16 cellular contexts compared by ENCODE assay signal in genomic region chr11:75760710-75761493, GRCh38. TPM values are rescaled to one million over a fixed set of nuclear protein-coding genes. Genes with fewer than 3 reads are reported as not detected.
DNase-seq lines count a peak whose midpoint lies in the region; FAIRE-seq and TF ChIP-seq lines count a peak whose summit lies in the region.
"Had no signal": no experiment of that assay in that cellular context is flagged by ENCODE, and none has a peak within 500 bp of the region (broad histone marks: within the 10 kb centered on the region; RNA-seq: fewer than 3 reads in every experiment).

No MANE protein-coding gene starts in this region.

- TF ChIP-seq CTCF in MCF 10A (IDR thresholded peaks at IDR 0.05; ENCODE audit: unreplicated experiment) (no peak), breast epithelium (IDR thresholded peaks at IDR 0.05) (no peak), astrocyte (IDR thresholded peaks at IDR 0.05; ENCODE audit: insufficient read depth, low read depth, low read length) (no peak), colonic mucosa (IDR thresholded peaks at IDR 0.05) (no peak)

- H3K27me3 ChIP-seq in breast epithelium (no peaks in the 10 kb centered on the region), astrocyte (ENCODE audit: insufficient read depth, low read length) (no peaks in the 10 kb centered on the region), colonic mucosa (no peaks in the 10 kb centered on the region)
- H3K27me3 ChIP-seq: transverse colon had no signal

- H3K79me2 ChIP-seq in astrocyte (ENCODE audit: insufficient read depth, low read length), result no peaks in the 10 kb centered on the region

- no peak overlapping the region for H2AFZ ChIP-seq in astrocyte (ENCODE audit: low read depth, low read length)

- H3K27ac Mint-ChIP-seq in MCF 10A (ENCODE audit: low read depth, unreplicated experiment) (no peak overlapping the region), astrocyte (ENCODE audit: unreplicated experiment) (no peak overlapping the region)
- no peak overlapping the region for H3K27ac Mint-ChIP-seq in activated T-cell treated with anti-CD3 and anti-CD28 coated beads, Interleukin-2, amount 50 U/mL, for 24 hours
- H3K27ac Mint-ChIP-seq: activated CD8-positive, alpha-beta T cell treated with anti-CD3 and anti-CD28 coated beads, Interleukin-2, amount 10 ng/mL, durations not matched to agents 7 days and 5 days had no signal

- H3K4me1 ChIP-seq in breast epithelium, result no peaks in the 10 kb centered on the region
- peaks cover 6% of the 10 kb centered on the region for H3K4me1 ChIP-seq in astrocyte (ENCODE audit: insufficient read depth, low read length)
- H3K4me1 ChIP-seq in colonic mucosa, result no peaks in the 10 kb centered on the region
- H3K4me1 ChIP-seq: transverse colon had no signal

- no peak overlapping the region for H3K4me3 Mint-ChIP-seq in MCF 10A (ENCODE audit: unreplicated experiment)
- no peak overlapping the region for H3K4me3 Mint-ChIP-seq in astrocyte (ENCODE audit: unreplicated experiment)
- H3K4me3 Mint-ChIP-seq in activated T-cell treated with anti-CD3 and anti-CD28 coated beads, Interleukin-2, amount 50 U/mL, for 24 hours, result no peak overlapping the region
- H3K4me3 Mint-ChIP-seq: activated CD8-positive, alpha-beta T cell treated with anti-CD3 and anti-CD28 coated beads, Interleukin-2, amount 10 ng/mL, durations not matched to agents 7 days and 5 days; central memory CD8-positive, alpha-beta T cell had no signal

- H3K9me3 ChIP-seq in breast epithelium (no peaks in the 10 kb centered on the region), astrocyte (ENCODE audit: insufficient read depth, low read depth, low read length) (no peaks in the 10 kb centered on the region), colonic mucosa (no peaks in the 10 kb centered on the region)
- H3K9me3 ChIP-seq: transverse colon had no signal

- DNase-seq in MCF 10A (ENCODE audit: unreplicated experiment) (peak; percentile 56), breast epithelium (ENCODE audit: low spot score in 2 of 2) (no peak), astrocyte (ENCODE audit: low read depth) (peak; percentile 31), inferior parietal cortex (ENCODE audit: extremely low spot score) (peak; percentile 28), putamen (ENCODE audit: low spot score) (no peak), colonic mucosa (no peak), hippocampal formation (lab: John Stamatoyannopoulos, UW) (no peak)
- no peak for DNase-seq in activated T-cell treated with anti-CD3 and anti-CD28 coated beads, Interleukin-2, amount 50 U/mL, for 24 hours
- DNase-seq: activated CD8-positive, alpha-beta T cell treated with anti-CD3 and anti-CD28 coated beads, Interleukin-2, amount 10 ng/mL, durations not matched to agents 7 days and 5 days; NCI-H1436 treated with DMSO at 0.1 percent for 48 hours; NCI-H526; transverse colon had no signal

- POLR2A ChIA-PET in MCF 10A (lab: Yijun Ruan, JAX), result interaction anchor here (1.1 kb wide), 1 partner anchor 9 kb away, joined by 3 read pairs; no protein-coding TSS in a partner anchor

- no peak overlapping the region for H3K9ac ChIP-seq in astrocyte (ENCODE audit: low read length)
- H3K9ac ChIP-seq in colonic mucosa (ENCODE audit: low read depth in 2 of 2, low read length in 2 of 2), result no peak overlapping the region

- peak overlapping the region; percentile 2 for H3K4me2 ChIP-seq in astrocyte (ENCODE audit: low read length)

- H3K36me3 Mint-ChIP-seq in MCF 10A (ENCODE audit: insufficient read depth, unreplicated experiment) (no peaks in the 10 kb centered on the region), astrocyte (ENCODE audit: low read depth, unreplicated experiment) (no peaks in the 10 kb centered on the region)
- H3K36me3 Mint-ChIP-seq in activated T-cell treated with anti-CD3 and anti-CD28 coated beads, Interleukin-2, amount 50 U/mL, for 24 hours (ENCODE audit: low read depth), result no peaks in the 10 kb centered on the region

- no TSS peak for BruUV-seq in MCF 10A (replicated peaks; lab: Mats Ljungman, UMichigan)

- H3K27ac ChIP-seq in breast epithelium (no peak overlapping the region), astrocyte (ENCODE audit: low read depth, low read length) (no peak overlapping the region), colonic mucosa (no peak overlapping the region)
- H3K27ac ChIP-seq: transverse colon had no signal

- H3K4me3 ChIP-seq in breast epithelium (no peak overlapping the region), astrocyte (ENCODE audit: insufficient read depth, low read depth, low read length) (no peak overlapping the region), colonic mucosa (no peak overlapping the region)
- H3K4me3 ChIP-seq: transverse colon had no signal

- TF ChIP-seq POLR2A in breast epithelium (IDR thresholded peaks at IDR 0.05), result no peak

- CTCF ChIA-PET in MCF 10A (lab: Yijun Ruan, JAX), result no interaction called here

- H3K36me3 ChIP-seq in breast epithelium (no peaks in the 10 kb centered on the region), astrocyte (ENCODE audit: insufficient read depth, low read length) (no peaks in the 10 kb centered on the region), colonic mucosa (no peaks in the 10 kb centered on the region)
- H3K36me3 ChIP-seq: transverse colon had no signal

- intact Hi-C loops in MCF 10A (cut with micrococcal nuclease), result no loop called here
- intact Hi-C loops in breast epithelium (cut with DNase I; ENCODE audit: low total_unique reads), result no loop called here
- intact Hi-C loops in colonic mucosa (cut with DNase I), result loop anchor here (5.0 kb wide), 1 partner anchor 34 kb away; no protein-coding TSS in a partner anchor

- H3K27me3 Mint-ChIP-seq in MCF 10A (ENCODE audit: insufficient read depth, unreplicated experiment) (no peaks in the 10 kb centered on the region), astrocyte (ENCODE audit: low read depth, unreplicated experiment) (peaks cover 24% of the 10 kb centered on the region)
- no peaks in the 10 kb centered on the region for H3K27me3 Mint-ChIP-seq in activated T-cell treated with anti-CD3 and anti-CD28 coated beads, Interleukin-2, amount 50 U/mL, for 24 hours

- H3K4me1 Mint-ChIP-seq in MCF 10A (ENCODE audit: insufficient read depth, unreplicated experiment) (peaks cover 25% of the 10 kb centered on the region), astrocyte (ENCODE audit: low read depth, unreplicated experiment) (peaks cover 14% of the 10 kb centered on the region)
- H3K4me1 Mint-ChIP-seq in activated T-cell treated with anti-CD3 and anti-CD28 coated beads, Interleukin-2, amount 50 U/mL, for 24 hours (ENCODE audit: low read depth), result no peaks in the 10 kb centered on the region
- H3K4me1 Mint-ChIP-seq: central memory CD8-positive, alpha-beta T cell had no signal

- H4K20me1 ChIP-seq in astrocyte (ENCODE audit: insufficient read depth, low read length), result no peaks in the 10 kb centered on the region

- H3K9me3 Mint-ChIP-seq in MCF 10A (ENCODE audit: unreplicated experiment) (no peaks in the 10 kb centered on the region), astrocyte (ENCODE audit: unreplicated experiment) (peaks cover 3% of the 10 kb centered on the region)
- H3K9me3 Mint-ChIP-seq in activated T-cell treated with anti-CD3 and anti-CD28 coated beads, Interleukin-2, amount 50 U/mL, for 24 hours, result no peaks in the 10 kb centered on the region
- H3K9me3 Mint-ChIP-seq: central memory CD8-positive, alpha-beta T cell had no signal

- FAIRE-seq in astrocyte (lab: Jason Lieb, UNC), result no peak

RNA-seq across cellular contexts. Expression of gene DGAT2, which starts 7.7 kb away (rescaled TPM):
- total RNA-seq in MCF 10A (2022), result 6.4 and 7.3 TPM in 2 replicates
- 100 to 1,000 TPM in 1 of 3 donors, 10 to 100 TPM in 2; 26.2 to 134 (median 36.1) TPM for total RNA-seq in breast epithelium
- total RNA-seq in astrocyte, result 0.73 and 1.6 TPM in 2 replicates
- 1 to 10 TPM; 3.0 to 5.9 TPM for total RNA-seq in colonic mucosa

RNA-seq across cellular contexts. Expression of gene MOGAT2, which starts 43.3 kb away (rescaled TPM):
- not detected in 2 replicates for total RNA-seq in MCF 10A (2022)
- 1 to 10 TPM in 2 of 3 donors, under 1 TPM in 1; 0.32 to 7.3 (median 1.3) TPM for total RNA-seq in breast epithelium
- total RNA-seq in astrocyte, result not detected in 2 replicates
- total RNA-seq in colonic mucosa, result 100 to 1,000 TPM; 168 to 211 TPM
- total RNA-seq: A673; activated CD8-positive, alpha-beta T cell treated with anti-CD3 and anti-CD28 coated beads, Interleukin-2, amount 10 ng/mL, durations not matched to agents 7 days and 5 days; HT-29; osteocyte had no signal

RNA-seq across cellular contexts. Expression of gene UVRAG, which starts 54.1 kb away (rescaled TPM):
- total RNA-seq in MCF 10A (2022), result 12.4 and 16.1 TPM in 2 replicates
- 10 to 100 TPM; 43.3 to 73.0 (median 48.9) TPM for total RNA-seq in breast epithelium
- total RNA-seq in astrocyte, result 14.5 and 15.3 TPM in 2 replicates
- total RNA-seq in colonic mucosa, result 10 to 100 TPM; 12.8 to 13.7 TPM

Comparison
In these comparisons a context has a peak if more than half of its experiments do, and no peak if none do; other contexts are left out.
1. DNase-seq: peak in MCF 10A (single experiment), astrocyte (single experiment) and inferior parietal cortex (single experiment); none in breast epithelium (0 of 2), activated T-cell treated with anti-CD3 and anti-CD28 coated beads, Interleukin-2, amount 50 U/mL, for 24 hours (single experiment), putamen (single experiment), colonic mucosa (single experiment) and hippocampal formation (0 of 2).
2. RNA of gene MOGAT2, which starts 43.3 kb away (total RNA-seq): 168 to 211 TPM in colonic mucosa; 0.32 to 7.3 TPM in breast epithelium, not detected in MCF 10A and not detected in astrocyte; every median in the first group is over 10 times any median in the second.